ENCODE assay signal across 29 cellular contexts in the genomic region with DNA sequence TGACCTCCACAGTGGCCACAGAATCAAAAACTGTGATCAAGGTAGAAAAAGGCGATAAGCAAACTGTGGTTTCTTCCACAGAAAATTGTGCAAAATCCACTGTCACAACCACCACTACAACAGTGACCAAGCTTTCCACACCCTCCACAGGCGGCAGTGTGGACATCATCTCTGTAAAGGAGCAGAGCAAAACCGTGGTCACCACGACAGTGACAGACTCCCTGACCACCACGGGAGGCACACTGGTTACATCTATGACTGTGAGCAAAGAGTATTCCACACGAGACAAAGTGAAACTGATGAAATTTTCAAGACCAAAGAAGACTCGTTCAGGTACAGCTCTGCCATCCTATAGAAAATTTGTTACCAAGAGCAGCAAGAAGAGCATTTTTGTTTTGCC.
A peak's percentile ranks its signal among the peaks of the same experiment; 100 is the strongest.
DNase-seq lines count a peak whose midpoint lies in the region; ATAC-seq and TF ChIP-seq lines count a peak whose summit lies in the region.
"Had no signal": no experiment of that assay in that cellular context is flagged by ENCODE, and none has a peak within 500 bp of the region (broad histone marks: within the 10 kb centered on the region; RNA-seq: fewer than 3 reads in every experiment).

No MANE protein-coding gene starts in this region.

- H3K79me2 ChIP-seq in SK-N-SH (ENCODE audit: insufficient read depth) = peaks cover 41% of the 10 kb centered on the region; the same call in 1 of the 2 replicates

- peaks cover 30% of the 10 kb centered on the region for H3F3A ChIP-seq in SK-N-SH (replicated peaks; ENCODE audit: insufficient read depth)

- peak overlapping the region; percentile 27 to 91 for H3K27ac Mint-ChIP-seq in activated naive CD4-positive, alpha-beta T cell treated with anti-CD3 and anti-CD28 coated beads, Interleukin-2, amount 50 U/mL, for 72 hours
- peak overlapping the region; percentile 65 to 84 for H3K27ac Mint-ChIP-seq in effector memory CD8-positive, alpha-beta T cell
- H3K27ac Mint-ChIP-seq in stimulated activated effector memory CD8-positive, alpha-beta T cell treated with anti-CD3 and anti-CD28 coated beads, Interleukin-12 subunit alpha, Interleukin-12 subunit beta, amount 100 ng/mL, for 72 hours = no peak overlapping the region
- H3K27ac Mint-ChIP-seq: HFFc6, type B pancreatic cell had no signal

- DNase-seq in SK-N-SH (no peak), HAP-1 (ENCODE audit: low spot score in 2 of 2) (no peak)
- no peak for DNase-seq in activated naive CD4-positive, alpha-beta T cell treated with anti-CD3 and anti-CD28 coated beads, Interleukin-2, amount 50 U/mL, for 72 hours (ENCODE audit: low spot score in 2 of 2)
- no peak for DNase-seq in activated naive CD4-positive, alpha-beta T cell (lab: John Stamatoyannopoulos, UW)
- no peak for DNase-seq in effector memory CD8-positive, alpha-beta T cell
- DNase-seq in stimulated activated effector memory CD8-positive, alpha-beta T cell treated with anti-CD3 and anti-CD28 coated beads, Interleukin-12 subunit alpha, Interleukin-12 subunit beta, amount 100 ng/mL, for 72 hours (ENCODE audit: low spot score in 2 of 2) = peak in 1 of 2 donors; percentile 51
- DNase-seq: activated effector memory CD4-positive, alpha-beta T cell treated with Interleukin-2 at 50 U/mL for 16 hours; amniotic stem cell; CD4-positive, CD25-positive, alpha-beta regulatory T cell; colonic mucosa; DMS 273 treated with DMSO at 0.1 percent for 48 hours; effector memory CD4-positive, alpha-beta T cell; foreskin fibroblast; heart right ventricle; HFFc6; KBM-7; left cardiac atrium; mammary epithelial cell; MM.1S; NCI-H1436 treated with DMSO at 0.1 percent for 48 hours; NCI-H446 treated with DMSO at 0.1 percent for 48 hours; OCI-M1; pancreas; spleen had no signal

- in situ Hi-C loops in HAP-1 (cut with MboI; ENCODE audit: low sequenced_read_pairs) = no loop called here

- H3K4me1 ChIP-seq in SK-N-SH (ENCODE audit: control insufficient read depth in 1 of 2, insufficient read depth in 2 of 2, low read depth in 1 of 2, low read length in 1 of 2) (peaks cover 3 to 9% of the 10 kb centered on the region in 2 experiments; a peak in 3 of 4 replicates), HAP-1 (no peaks in the 10 kb centered on the region)
- H3K4me1 ChIP-seq: colonic mucosa, pancreas had no signal

- no peak; the same call in 2 of the 3 replicates for ATAC-seq in SK-N-SH treated with all-trans-retinoic acid at 6 μM for 48 hours
- ATAC-seq in activated naive CD4-positive, alpha-beta T cell treated with anti-CD3 and anti-CD28 coated beads, Interleukin-2, amount 50 U/mL, for 72 hours = peak in 1 of 2 donors; percentile 71
- no peak for ATAC-seq in effector memory CD8-positive, alpha-beta T cell (replicated peaks)
- ATAC-seq in stimulated activated effector memory CD8-positive, alpha-beta T cell treated with anti-CD3 and anti-CD28 coated beads, Interleukin-12 subunit alpha, Interleukin-12 subunit beta, amount 100 ng/mL, for 72 hours = peak; percentile 72
- ATAC-seq in GM21367 (IDR thresholded peaks at IDR 0.05; ENCODE audit: unreplicated experiment) = no peak
- ATAC-seq: heart right ventricle, left cardiac atrium, pancreas had no signal

- peak overlapping the region; percentile 52 for H3K4me2 ChIP-seq in SK-N-SH

- H3K36me3 Mint-ChIP-seq in activated naive CD4-positive, alpha-beta T cell treated with anti-CD3 and anti-CD28 coated beads, Interleukin-2, amount 50 U/mL, for 72 hours = peaks cover 10 to 35% of the 10 kb centered on the region in 2 donors
- H3K36me3 Mint-ChIP-seq in effector memory CD8-positive, alpha-beta T cell (ENCODE audit: insufficient read depth) = peaks cover 73% of the 10 kb centered on the region
- peaks cover 88% of the 10 kb centered on the region for H3K36me3 Mint-ChIP-seq in stimulated activated effector memory CD8-positive, alpha-beta T cell treated with anti-CD3 and anti-CD28 coated beads, Interleukin-12 subunit alpha, Interleukin-12 subunit beta, amount 100 ng/mL, for 72 hours

- no peak overlapping the region for H2AFZ ChIP-seq in SK-N-SH (ENCODE audit: low read depth)

- H3K27me3 ChIP-seq in SK-N-SH (ENCODE audit: insufficient read depth) (no peaks in the 10 kb centered on the region), HAP-1 (ENCODE audit: low read depth) (no peaks in the 10 kb centered on the region)
- H3K27me3 ChIP-seq: colonic mucosa, heart right ventricle, pancreas, right atrium auricular region, spleen had no signal

- peaks cover 11 to 16% of the 10 kb centered on the region in 2 donors for H3K4me1 Mint-ChIP-seq in effector memory CD8-positive, alpha-beta T cell (ENCODE audit: low read depth in 2 of 2)
- peaks cover 32% of the 10 kb centered on the region for H3K4me1 Mint-ChIP-seq in stimulated activated effector memory CD8-positive, alpha-beta T cell treated with anti-CD3 and anti-CD28 coated beads, Interleukin-12 subunit alpha, Interleukin-12 subunit beta, amount 100 ng/mL, for 72 hours

- POLR2A ChIA-PET in SK-N-SH (lab: Yijun Ruan, JAX) = no interaction called here

- TF ChIP-seq CTCF in SK-N-SH (IDR thresholded peaks at IDR 0.05) = no peak

- no peak overlapping the region for H3K4me3 Mint-ChIP-seq in effector memory CD8-positive, alpha-beta T cell
- no peak overlapping the region for H3K4me3 Mint-ChIP-seq in stimulated activated effector memory CD8-positive, alpha-beta T cell treated with anti-CD3 and anti-CD28 coated beads, Interleukin-12 subunit alpha, Interleukin-12 subunit beta, amount 100 ng/mL, for 72 hours
- H3K4me3 Mint-ChIP-seq: CD4-positive, CD25-positive, alpha-beta regulatory T cell; HFFc6; type B pancreatic cell had no signal

- TF ChIP-seq RAD21 in SK-N-SH (IDR thresholded peaks at IDR 0.05; ENCODE audit: low read length) = no peak

- H3K27ac ChIP-seq in SK-N-SH (ENCODE audit: low read depth in 2 of 2, low read length in 1 of 2) = peak overlapping the region in 1 of 2 experiments; percentile 1; a peak in 1 of 4 replicates
- H3K27ac ChIP-seq: 22Rv1, colonic mucosa, heart right ventricle, pancreas, right atrium auricular region, spleen had no signal

- H3K36me3 ChIP-seq in SK-N-SH (replicated peaks in 1 of 2; ENCODE audit: control insufficient read depth in 1 of 2, insufficient read depth in 2 of 2, low read length in 1 of 2) (peaks cover 65 to 80% of the 10 kb centered on the region in 2 experiments), HAP-1 (replicated peaks) (peaks cover 59% of the 10 kb centered on the region)

- no peaks in the 10 kb centered on the region for H3K27me3 Mint-ChIP-seq in effector memory CD8-positive, alpha-beta T cell
- H3K27me3 Mint-ChIP-seq: CD4-positive, CD25-positive, alpha-beta regulatory T cell; type B pancreatic cell had no signal

- H3K9me3 ChIP-seq in SK-N-SH (no peaks in the 10 kb centered on the region), HAP-1 (no peaks in the 10 kb centered on the region)
- H3K9me3 ChIP-seq: colonic mucosa, heart right ventricle, pancreas, right atrium auricular region, spleen had no signal

- CTCF ChIA-PET in SK-N-SH (lab: Yijun Ruan, JAX) = interaction anchor here (1.3 kb wide), 1 partner anchor 21 kb away, joined by 4 read pairs; no protein-coding TSS in a partner anchor

- H3K4me3 ChIP-seq in SK-N-SH (ENCODE audit: low read depth in 2 of 2, low read length in 1 of 2) = no peak overlapping the region
- H3K4me3 ChIP-seq in HAP-1 = no peak overlapping the region
- H3K4me3 ChIP-seq: colonic mucosa, heart right ventricle, pancreas, right atrium auricular region, spleen had no signal

- H4K20me1 ChIP-seq in SK-N-SH (ENCODE audit: insufficient read depth) = no peaks in the 10 kb centered on the region

- no peaks in the 10 kb centered on the region for H3K9me3 Mint-ChIP-seq in activated naive CD4-positive, alpha-beta T cell treated with anti-CD3 and anti-CD28 coated beads, Interleukin-2, amount 50 U/mL, for 72 hours
- H3K9me3 Mint-ChIP-seq in effector memory CD8-positive, alpha-beta T cell = no peaks in the 10 kb centered on the region
- no peaks in the 10 kb centered on the region for H3K9me3 Mint-ChIP-seq in stimulated activated effector memory CD8-positive, alpha-beta T cell treated with anti-CD3 and anti-CD28 coated beads, Interleukin-12 subunit alpha, Interleukin-12 subunit beta, amount 100 ng/mL, for 72 hours
- H3K9me3 Mint-ChIP-seq: CD4-positive, CD25-positive, alpha-beta regulatory T cell; HFFc6; type B pancreatic cell had no signal

- TF ChIP-seq EP300 in SK-N-SH (IDR thresholded peaks at IDR 0.05; ENCODE audit: borderline replicate concordance in 1 of 2, low read depth in 1 of 2, low read length in 1 of 2) = no peak

- no peak overlapping the region for H3K9ac ChIP-seq in SK-N-SH

- H3K9me2 ChIP-seq in SK-N-SH = no peaks in the 10 kb centered on the region

- 93% methylated on average over 7 of the region's 7 CpGs for WGBS in SK-N-SH (ENCODE audit: low lambda C conversion rate)

TF ChIP-seq in SK-N-SH, 30 proteins besides CTCF, POLR2A, EP300 and RAD21 (continues in another document):
- TF ChIP-seq SMC3 (IDR thresholded peaks at IDR 0.05; ENCODE audit: low read depth, low read length) = no peak

TF ChIP-seq in SK-N-SH treated with all-trans-retinoic acid at 6 μM for 48 hours, 23 proteins besides CTCF, POLR2A, EP300 and RAD21:
- TF ChIP-seq ZC3H10 (CRISPR knock-in tag; IDR thresholded peaks at IDR 0.05) (no peak), CREB5 (CRISPR knock-in tag; IDR thresholded peaks at IDR 0.05; ENCODE audit: low read depth) (no peak), BACH2 (CRISPR knock-in tag; IDR thresholded peaks at IDR 0.05; ENCODE audit: borderline replicate concordance) (no peak), ZNF70 (CRISPR knock-in tag; IDR thresholded peaks at IDR 0.05) (no peak)
